Comparison of ENCODE assay signal across 20 cellular contexts in genomic region chr9:113513541-113513940, GRCh38. TPM values are rescaled to one million over a fixed set of nuclear protein-coding genes. Genes with fewer than 3 reads are reported as not detected.
DNase-seq lines count a peak whose midpoint lies in the region; ATAC-seq, FAIRE-seq and TF ChIP-seq lines count a peak whose summit lies in the region.
"Had no signal": no experiment of that assay in that cellular context is flagged by ENCODE, and none has a peak within 500 bp of the region (broad histone marks: within the 10 kb centered on the region; RNA-seq: fewer than 3 reads in every experiment).

No MANE protein-coding gene starts in this region.

- H3K27me3 Mint-ChIP-seq in CD4-positive, CD25-positive, alpha-beta regulatory T cell: no peaks in the 10 kb centered on the region
- H3K27me3 Mint-ChIP-seq in activated T-helper 17 cell treated with anti-CD3 and anti-CD28 coated beads, Interleukin-2, amount 50 U/mL, for 72 hours: no peaks in the 10 kb centered on the region
- H3K27me3 Mint-ChIP-seq in naive thymus-derived CD4-positive, alpha-beta T cell: no peaks in the 10 kb centered on the region

- CTCF ChIA-PET in naive thymus-derived CD4-positive, alpha-beta T cell (lab: Charles Lee): interaction anchor here (0.8 to 1.5 kb wide), 3 partner anchors 9 to 239 kb away, joined by 3 to 4 read pairs (median 4); no protein-coding TSS in a partner anchor

- no peak overlapping the region for H3K4me3 ChIP-seq in CD4-positive, CD25-positive, alpha-beta regulatory T cell (ENCODE audit: low read depth, low read length)
- no peak overlapping the region for H3K4me3 ChIP-seq in naive thymus-derived CD4-positive, alpha-beta T cell (ENCODE audit: low read length)
- H3K4me3 ChIP-seq: gastroesophageal sphincter, pancreas, SJCRH30, thoracic aorta had no signal

- no peaks in the 10 kb centered on the region for H3K36me3 ChIP-seq in CD4-positive, CD25-positive, alpha-beta regulatory T cell (ENCODE audit: control insufficient read depth, insufficient read depth, low read length)
- H3K36me3 ChIP-seq in naive thymus-derived CD4-positive, alpha-beta T cell (ENCODE audit: control insufficient read depth in 2 of 3, insufficient read depth in 3 of 3, low read length in 3 of 3): no peaks in the 10 kb centered on the region
- H3K36me3 ChIP-seq: pancreas, SJCRH30 had no signal

- H3K4me3 Mint-ChIP-seq in CD4-positive, CD25-positive, alpha-beta regulatory T cell: peak overlapping the region; percentile 42 to 85 (median 68)
- peak overlapping the region; percentile 80 for H3K4me3 Mint-ChIP-seq in activated T-helper 17 cell treated with anti-CD3 and anti-CD28 coated beads, Interleukin-2, amount 50 U/mL, for 72 hours
- peak overlapping the region; percentile 62 to 88 (median 82) for H3K4me3 Mint-ChIP-seq in naive thymus-derived CD4-positive, alpha-beta T cell

- no peaks in the 10 kb centered on the region for H3K9me3 Mint-ChIP-seq in CD4-positive, CD25-positive, alpha-beta regulatory T cell
- no peaks in the 10 kb centered on the region for H3K9me3 Mint-ChIP-seq in activated T-helper 17 cell treated with anti-CD3 and anti-CD28 coated beads, Interleukin-2, amount 50 U/mL, for 72 hours
- H3K9me3 Mint-ChIP-seq in naive thymus-derived CD4-positive, alpha-beta T cell: no peaks in the 10 kb centered on the region

- intact Hi-C loops in naive thymus-derived CD4-positive, alpha-beta T cell (cut with micrococcal nuclease): loop anchor here (1.0 to 5.0 kb wide), 6 partner anchors 10 to 239 kb away; partner anchors contain the start of genes C9orf43 (in 1 of the 2), CDC26 (in 1 of the 2), POLE3 (in 1 of the 2) and PRPF4 (in 1 of the 2)

- H3K4me1 Mint-ChIP-seq in CD4-positive, CD25-positive, alpha-beta regulatory T cell: peaks cover 18 to 76% (median 58%) of the 10 kb centered on the region in 4 donors
- H3K4me1 Mint-ChIP-seq in activated T-helper 17 cell treated with anti-CD3 and anti-CD28 coated beads, Interleukin-2, amount 50 U/mL, for 72 hours: peaks cover 37% of the 10 kb centered on the region
- H3K4me1 Mint-ChIP-seq in naive thymus-derived CD4-positive, alpha-beta T cell: peaks cover 49 to 83% (median 73%) of the 10 kb centered on the region in 7 donors

- H3K27ac Mint-ChIP-seq in CD4-positive, CD25-positive, alpha-beta regulatory T cell: peak overlapping the region; percentile 91 to 97 (median 93)
- peak overlapping the region; percentile 95 for H3K27ac Mint-ChIP-seq in activated T-helper 17 cell treated with anti-CD3 and anti-CD28 coated beads, Interleukin-2, amount 50 U/mL, for 72 hours
- H3K27ac Mint-ChIP-seq in naive thymus-derived CD4-positive, alpha-beta T cell: peak overlapping the region; percentile 85 to 97 (median 94)

- no peaks in the 10 kb centered on the region for H3K9me3 ChIP-seq in CD4-positive, CD25-positive, alpha-beta regulatory T cell (ENCODE audit: control insufficient read depth in 2 of 2, low read length in 2 of 2)
- no peaks in the 10 kb centered on the region for H3K9me3 ChIP-seq in naive thymus-derived CD4-positive, alpha-beta T cell (ENCODE audit: control insufficient read depth in 2 of 3, low read length in 3 of 3)
- H3K9me3 ChIP-seq: gastroesophageal sphincter, pancreas, SJCRH30, thoracic aorta had no signal

- POLR2A ChIA-PET in naive thymus-derived CD4-positive, alpha-beta T cell (lab: Charles Lee): interaction anchor here (0.8 to 3.7 kb wide), 6 partner anchors 9 to 104 kb away, joined by 3 to 23 read pairs (median 6); partner anchors contain the start of genes C9orf43 and POLE3

- peak; percentile 20 for FAIRE-seq in GM12891 (lab: Jason Lieb, UNC)
- FAIRE-seq: G401.6, GM12878, H1, pancreas had no signal

- peaks cover 63% of the 10 kb centered on the region for H3K4me1 ChIP-seq in CD4-positive, CD25-positive, alpha-beta regulatory T cell (ENCODE audit: control insufficient read depth, insufficient read depth, low read length, poor library complexity, severe bottlenecking)
- H3K4me1 ChIP-seq in naive thymus-derived CD4-positive, alpha-beta T cell (ENCODE audit: control insufficient read depth in 2 of 2, insufficient read depth in 2 of 2, low read length in 2 of 2): peaks cover 55 to 57% of the 10 kb centered on the region in 2 donors

- H3K36me3 Mint-ChIP-seq in CD4-positive, CD25-positive, alpha-beta regulatory T cell: no peaks in the 10 kb centered on the region
- H3K36me3 Mint-ChIP-seq in activated T-helper 17 cell treated with anti-CD3 and anti-CD28 coated beads, Interleukin-2, amount 50 U/mL, for 72 hours (ENCODE audit: low read depth): peaks cover 15% of the 10 kb centered on the region
- H3K36me3 Mint-ChIP-seq in naive thymus-derived CD4-positive, alpha-beta T cell: peaks cover 0 to 5% (median 0%) of the 10 kb centered on the region in 5 donors

- DNase-seq in CD4-positive, CD25-positive, alpha-beta regulatory T cell: peak in 1 of 3 donors; percentile 59
- no peak for DNase-seq in GM12891 (ENCODE audit: insufficient read length, low spot score)
- peak in 4 of 9 donors; percentile 19 to 37 (median 26) for DNase-seq in naive thymus-derived CD4-positive, alpha-beta T cell
- no peak for DNase-seq in erythroblast (lab: John Stamatoyannopoulos, UW)
- DNase-seq: NCI-H1417 treated with DMSO at 0.1 percent for 48 hours; NCI-H82; PC-3; SJCRH30; stimulated activated CD4-positive, alpha-beta T cell treated with anti-CD3 and anti-CD28 coated beads, Interleukin-2, amount 100 ng/mL, for 48 hours; T1000 had no signal

- TF ChIP-seq POLR2A in GM12891 (IDR thresholded peaks at IDR 0.05; ENCODE audit: low read depth, low read length): no peak
- no peak for TF ChIP-seq POLR2A in erythroblast (IDR thresholded peaks at IDR 0.05; ENCODE audit: low read length)

- ATAC-seq in CD4-positive, CD25-positive, alpha-beta regulatory T cell (ENCODE audit: low read depth in 2 of 2): no peak
- no peak for ATAC-seq in activated T-helper 17 cell treated with anti-CD3 and anti-CD28 coated beads, Interleukin-2, amount 50 U/mL, for 72 hours (replicated peaks)
- no peak for ATAC-seq in naive thymus-derived CD4-positive, alpha-beta T cell
- ATAC-seq in HG02571 (IDR thresholded peaks at IDR 0.05; ENCODE audit: unreplicated experiment) (no peak), GM18519 (IDR thresholded peaks at IDR 0.05; ENCODE audit: low FRiP score, unreplicated experiment) (no peak)
- ATAC-seq: gastroesophageal sphincter, GM12878, left ventricle myocardium superior, PC-3 had no signal

- H3K27me3 ChIP-seq in CD4-positive, CD25-positive, alpha-beta regulatory T cell (ENCODE audit: control insufficient read depth, insufficient read depth, low read length): no peaks in the 10 kb centered on the region
- no peaks in the 10 kb centered on the region for H3K27me3 ChIP-seq in naive thymus-derived CD4-positive, alpha-beta T cell (ENCODE audit: control insufficient read depth in 2 of 2, insufficient read depth in 2 of 2, low read length in 2 of 2)
- H3K27me3 ChIP-seq: gastroesophageal sphincter, pancreas, SJCRH30 had no signal

- peak overlapping the region; percentile 75 for H3K27ac ChIP-seq in CD4-positive, CD25-positive, alpha-beta regulatory T cell (ENCODE audit: insufficient read depth, low read length, poor library complexity, severe bottlenecking)
- peak overlapping the region; percentile 64 for H3K27ac ChIP-seq in naive thymus-derived CD4-positive, alpha-beta T cell (ENCODE audit: low read depth, low read length)
- H3K27ac ChIP-seq: gastroesophageal sphincter, pancreas, SJCRH30 had no signal

TF ChIP-seq in GM12891, 5 proteins besides CTCF, POLR2A, EP300 and RAD21:
- no peak for TF ChIP-seq POU2F2 (IDR thresholded peaks at IDR 0.05; ENCODE audit: low read depth, low read length)
- TF ChIP-seq TAF1 (IDR thresholded peaks at IDR 0.05; ENCODE audit: low read depth, low read length): no peak
- no peak for TF ChIP-seq PAX5 (IDR thresholded peaks at IDR 0.05; ENCODE audit: insufficient read depth, low read length, severe bottlenecking)
- no peak for TF ChIP-seq POLR2AphosphoS5 (IDR thresholded peaks at IDR 0.05; ENCODE audit: low read depth, low read length)
- TF ChIP-seq SPI1 (IDR thresholded peaks at IDR 0.05; ENCODE audit: low read depth, low read length): no peak

RNA-seq across cellular contexts. Expression of gene RGS3, which starts 50.0 kb away (rescaled TPM):
- total RNA-seq in CD4-positive, CD25-positive, alpha-beta regulatory T cell: 12.6 TPM
- 10 to 100 TPM in 3 of 4 donors, 1 to 10 TPM in 1; 8.5 to 15.5 (median 11.3) TPM for polyA plus RNA-seq in CD4-positive, CD25-positive, alpha-beta regulatory T cell
- 37.2 TPM for polyA plus RNA-seq in GM12891 (2012; ENCODE audit: low read depth, missing spikeins)
- total RNA-seq in activated T-helper 17 cell treated with anti-CD3 and anti-CD28 coated beads, Interleukin-2, amount 50 U/mL, for 72 hours: 10 to 100 TPM; 23.0 to 85.8 TPM
- total RNA-seq in naive thymus-derived CD4-positive, alpha-beta T cell: 10 to 100 TPM in 3 of 5 experiments, 1 to 10 TPM in 2; 5.8 to 43.4 (median 12.6) TPM
- 10 to 100 TPM in 1 of 2 donors, 1 to 10 TPM in 1; 4.9 to 11.6 TPM for polyA plus RNA-seq in naive thymus-derived CD4-positive, alpha-beta T cell
